Comparison of ENCODE assay signal across 17 cellular contexts in the genomic region with DNA sequence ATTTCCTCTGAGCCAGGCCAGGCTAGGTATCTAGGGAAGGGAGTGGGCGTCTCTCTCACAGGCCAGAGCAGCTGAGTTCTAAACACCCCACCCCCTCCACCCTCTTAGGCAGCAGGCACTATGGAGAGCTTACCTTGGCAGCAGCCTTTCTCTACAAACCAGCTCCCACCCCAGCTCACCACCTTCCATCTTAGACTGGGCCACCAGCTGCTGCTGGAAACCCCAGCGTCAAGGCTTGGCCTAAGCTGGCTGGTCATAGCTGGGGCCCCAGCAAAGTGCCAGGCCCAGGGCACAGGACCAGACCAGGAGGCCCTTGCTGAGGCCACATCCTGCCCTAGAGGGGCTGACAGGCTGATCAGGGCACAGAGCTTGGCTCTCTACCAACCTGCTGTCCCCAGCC. TPM values are rescaled to one million over a fixed set of nuclear protein-coding genes. Genes with fewer than 3 reads are reported as not detected.
DNase-seq lines count a peak whose midpoint lies in the region; ATAC-seq lines count a peak whose summit lies in the region.
"Had no signal": no experiment of that assay in that cellular context is flagged by ENCODE, and none has a peak within 500 bp of the region (broad histone marks: within the 10 kb centered on the region; RNA-seq: fewer than 3 reads in every experiment).

No MANE protein-coding gene starts in this region.

- H3K14ac ChIP-seq in mesenchymal stem cell (ENCODE audit: low read length in 2 of 2) = no peak overlapping the region

- H2BK15ac ChIP-seq in mesenchymal stem cell (ENCODE audit: low read depth, poor library complexity, severe bottlenecking) = no peak overlapping the region

- no peak overlapping the region for H3K4ac ChIP-seq in mesenchymal stem cell (ENCODE audit: low read depth in 1 of 2, low read length in 2 of 2)

- 84% methylated on average over 2 of the region's 2 CpGs for WGBS in mesenchymal stem cell

- no peak overlapping the region for H2BK5ac ChIP-seq in mesenchymal stem cell (ENCODE audit: low read depth, low read length, poor library complexity, severe bottlenecking)

- H3K4me3 ChIP-seq in Jurkat, Clone E6-1 (ENCODE audit: low read length) = peak overlapping the region; percentile 35
- no peak overlapping the region for H3K4me3 ChIP-seq in mesenchymal stem cell (ENCODE audit: insufficient read depth in 1 of 2, low read depth in 1 of 2, low read length in 2 of 2)
- H3K4me3 ChIP-seq: GM12878, GM23338, K562 had no signal

- H4K91ac ChIP-seq in mesenchymal stem cell (ENCODE audit: low read length) = peak overlapping the region; percentile 55

- no peaks in the 10 kb centered on the region for H3K4me1 ChIP-seq in mesenchymal stem cell (ENCODE audit: control insufficient read depth, insufficient read depth, low read depth, low read length)

- H2AK5ac ChIP-seq in mesenchymal stem cell (ENCODE audit: low read length, severe bottlenecking) = no peak overlapping the region

- H3K27me3 ChIP-seq in mesenchymal stem cell (ENCODE audit: control insufficient read depth in 1 of 2, insufficient read depth in 1 of 2, low read length in 2 of 2) = peaks cover 28 to 41% of the 10 kb centered on the region in 2 experiments

- no peaks in the 10 kb centered on the region for H3K9me3 ChIP-seq in mesenchymal stem cell (ENCODE audit: control insufficient read depth, low read length)

- no peak overlapping the region for H4K8ac ChIP-seq in mesenchymal stem cell (ENCODE audit: low read length)

- intact Hi-C loops in Right ventricle myocardium inferior (cut with DNase I) (no loop called here), cardiac septum (cut with DNase I) (no loop called here)

- no peaks in the 10 kb centered on the region for H3K79me1 ChIP-seq in mesenchymal stem cell (replicated peaks; ENCODE audit: low read length, poor library complexity, severe bottlenecking)

- H3K9ac ChIP-seq in mesenchymal stem cell (ENCODE audit: low read length) = no peak overlapping the region

- peak; percentile 9 for DNase-seq in Right ventricle myocardium inferior (ENCODE audit: missing footprints)
- no peak for DNase-seq in cardiac septum (ENCODE audit: low spot score)
- DNase-seq in Jurkat, Clone E6-1 (ENCODE audit: low read depth, low spot score) = no peak
- no peak for DNase-seq in mesenchymal stem cell
- no peak for DNase-seq in NCI-H2171 treated with DMSO at 0.1 percent for 48 hours (lab: John Stamatoyannopoulos, UW)
- DNase-seq: ACHN; CD4-positive, alpha-beta memory T cell; DMS79 had no signal

- no peak overlapping the region for H3K27ac ChIP-seq in mesenchymal stem cell (ENCODE audit: low read length, poor library complexity, severe bottlenecking)
- H3K27ac ChIP-seq: C4-2B had no signal

- no peak for ATAC-seq in Right ventricle myocardium inferior
- no peak for ATAC-seq in HG02885 (IDR thresholded peaks at IDR 0.05; ENCODE audit: poor library complexity, unreplicated experiment)
- ATAC-seq in HG02970 (IDR thresholded peaks at IDR 0.05; ENCODE audit: low FRiP score, unreplicated experiment) = no peak
- ATAC-seq: GM12878, GM23338, K562 had no signal

- H3K23ac ChIP-seq in mesenchymal stem cell (ENCODE audit: low read length in 2 of 2) = no peak overlapping the region

- H2AFZ ChIP-seq in mesenchymal stem cell (ENCODE audit: low read depth, low read length) = no peak overlapping the region
- H2AFZ ChIP-seq: GM23338 had no signal

- H3K18ac ChIP-seq in mesenchymal stem cell (ENCODE audit: low read depth in 1 of 2, low read length in 2 of 2) = no peak overlapping the region

- no peaks in the 10 kb centered on the region for H3K36me3 ChIP-seq in mesenchymal stem cell (ENCODE audit: control insufficient read depth in 1 of 2, insufficient read depth in 2 of 2, low read depth in 1 of 2, low read length in 2 of 2)

- no peak overlapping the region for H2BK120ac ChIP-seq in mesenchymal stem cell (ENCODE audit: low read depth, low read length)

- H3K4me2 ChIP-seq in mesenchymal stem cell (ENCODE audit: low read length, poor library complexity, severe bottlenecking) = no peak overlapping the region
- H3K4me2 ChIP-seq: GM23338 had no signal

- H2BK12ac ChIP-seq in mesenchymal stem cell (ENCODE audit: low read length in 2 of 2) = no peak overlapping the region

RNA-seq across cellular contexts. Expression of a gene that starts 20.2 kb away (rescaled TPM):
- not detected for total RNA-seq in Right ventricle myocardium inferior
- not detected for total RNA-seq in cardiac septum
- not detected for polyA plus RNA-seq in Jurkat, Clone E6-1 (2012; ENCODE audit: insufficient read depth, insufficient read length)
- not detected for polyA plus RNA-seq in mesenchymal stem cell (2013, experiment 1 of 2)
- not detected for polyA plus RNA-seq in mesenchymal stem cell (2013, experiment 2 of 2)
- total RNA-seq: A172; CD4-positive, alpha-beta memory T cell; G401; GM12878; GM23338; H7; K562 had no signal
- polyA plus RNA-seq: CD4-positive, alpha-beta memory T cell; GM12878; GM23338; K562 had no signal

RNA-seq across cellular contexts. Expression of a gene that starts 55.4 kb away (rescaled TPM):
- total RNA-seq in Right ventricle myocardium inferior (not detected), cardiac septum (not detected)
- not detected for polyA plus RNA-seq in Jurkat, Clone E6-1 (2012; ENCODE audit: insufficient read depth, insufficient read length)
- polyA plus RNA-seq in mesenchymal stem cell (2013, experiment 1 of 2) = not detected
- not detected for polyA plus RNA-seq in mesenchymal stem cell (2013, experiment 2 of 2)
- total RNA-seq: CD4-positive, alpha-beta memory T cell; GM12878; GM23338; H7; K562 had no signal
- polyA plus RNA-seq: CD4-positive, alpha-beta memory T cell; GM23338 had no signal
